Comparison of ENCODE assay signal across 1 cellular context in genomic region chr7:151080522-151081169, GRCh38.
TF ChIP-seq lines count a peak whose summit lies in the region.

A gene with protein sequence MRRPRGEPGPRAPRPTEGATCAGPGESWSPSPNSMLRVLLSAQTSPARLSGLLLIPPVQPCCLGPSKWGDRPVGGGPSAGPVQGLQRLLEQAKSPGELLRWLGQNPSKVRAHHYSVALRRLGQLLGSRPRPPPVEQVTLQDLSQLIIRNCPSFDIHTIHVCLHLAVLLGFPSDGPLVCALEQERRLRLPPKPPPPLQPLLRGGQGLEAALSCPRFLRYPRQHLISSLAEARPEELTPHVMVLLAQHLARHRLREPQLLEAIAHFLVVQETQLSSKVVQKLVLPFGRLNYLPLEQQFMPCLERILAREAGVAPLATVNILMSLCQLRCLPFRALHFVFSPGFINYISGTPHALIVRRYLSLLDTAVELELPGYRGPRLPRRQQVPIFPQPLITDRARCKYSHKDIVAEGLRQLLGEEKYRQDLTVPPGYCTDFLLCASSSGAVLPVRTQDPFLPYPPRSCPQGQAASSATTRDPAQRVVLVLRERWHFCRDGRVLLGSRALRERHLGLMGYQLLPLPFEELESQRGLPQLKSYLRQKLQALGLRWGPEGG (minus strand): TSS chr7:151080809. CDS start chr7:151080766, 43 bp downstream.

TF ChIP-seq in K562, 482 proteins besides CTCF, POLR2A, EP300 and RAD21 (continued from another document and continues in another):
- TF ChIP-seq IRF1 (CRISPR knock-in tag; IDR thresholded peaks at IDR 0.05; ENCODE audit: borderline replicate concordance) (0 out of 2 replicates have a peak, but pooled peaks have one; percentile 12), ZKSCAN8 (CRISPR knock-in tag; IDR thresholded peaks at IDR 0.05) (no peak), PHB (CRISPR knock-in tag; IDR thresholded peaks at IDR 0.05) (peak; percentile 85; the same call in 1 of the 2 replicates), FOXA3 (CRISPR knock-in tag; conservative IDR thresholded peaks at IDR 0.05 in 1 of 2, IDR thresholded peaks at IDR 0.05 in 1 of 2) (no peak), ZNF263 (CRISPR knock-in tag; IDR thresholded peaks at IDR 0.05; ENCODE audit: borderline replicate concordance) (peak; percentile 65; the same call in 1 of the 2 replicates), SREBF1 (IDR thresholded peaks at IDR 0.05; ENCODE audit: borderline replicate concordance, low read depth, low read length) (no peak), CSDE1 (IDR thresholded peaks at IDR 0.05) (no peak), FIP1L1 (IDR thresholded peaks at IDR 0.05; ENCODE audit: low read depth, low read length, poor library complexity, severe bottlenecking) (peak; percentile 22), NONO (IDR thresholded peaks at IDR 0.05; ENCODE audit: low read depth in 2 of 2, low read length in 1 of 2) (peak in 1 of 2 experiments; percentile 92; a peak in 1 of 4 replicates), SMAD1 (IDR thresholded peaks at IDR 0.05; ENCODE audit: low read depth, low read length, partially characterized antibody) (peak; percentile 59), NCOA4 (IDR thresholded peaks at IDR 0.05; ENCODE audit: partially characterized antibody) (no peak), ARID3B (CRISPR knock-in tag; IDR thresholded peaks at IDR 0.05; ENCODE audit: borderline replicate concordance) (no peak), CHD1 (IDR thresholded peaks at IDR 0.05; ENCODE audit: low read length) (peak; percentile 13), TAF7 (tag; IDR thresholded peaks at IDR 0.05) (peak; percentile 94), CHAMP1 (IDR thresholded peaks at IDR 0.05) (no peak), RHOXF2B (CRISPR knock-in tag; conservative IDR thresholded peaks at IDR 0.05) (no peak), HDAC8 (tag; IDR thresholded peaks at IDR 0.05) (peak; percentile 76; the same call in 1 of the 2 replicates), HMGN3 (IDR thresholded peaks at IDR 0.05; ENCODE audit: borderline replicate concordance, extremely low read depth, insufficient read length, low read depth, low read length) (peak; percentile 96), DEAF1 (CRISPR knock-in tag; IDR thresholded peaks at IDR 0.05) (peak; percentile 97), ZBTB49 (CRISPR knock-in tag; IDR thresholded peaks at IDR 0.05; ENCODE audit: borderline replicate concordance) (no peak), POLR2AphosphoS5 (IDR thresholded peaks at IDR 0.05; ENCODE audit: control insufficient read depth, insufficient read depth, low read depth, low read length) (peak; percentile 89), YY1 (IDR thresholded peaks at IDR 0.05; ENCODE audit: borderline replicate concordance in 1 of 3, control insufficient read depth in 1 of 3, extremely low read depth in 1 of 3, insufficient read depth in 3 of 3, insufficient read length in 1 of 3, insufficient replicate concordance in 2 of 3, low read depth in 1 of 3, low read length in 2 of 3) (peak; percentile 92 to 99 (median 98)), ZBTB1 (CRISPR knock-in tag; IDR thresholded peaks at IDR 0.05; ENCODE audit: borderline replicate concordance, low read depth) (no peak; the same call in 1 of the 2 replicates), SMC3 (conservative IDR thresholded peaks at IDR 0.05; ENCODE audit: insufficient read depth, low read depth, low read length) (0 out of 2 replicates have a peak, but pooled peaks have one; percentile 2), PML (IDR thresholded peaks at IDR 0.05; ENCODE audit: low read length) (peak; percentile 71; the same call in 1 of the 2 replicates), ZNF507 (tag; conservative IDR thresholded peaks at IDR 0.05) (no peak), E2F1 (CRISPR knock-in tag; IDR thresholded peaks at IDR 0.05) (peak; percentile 93), ZKSCAN1 (IDR thresholded peaks at IDR 0.05; ENCODE audit: low read depth, low read length) (0 out of 2 replicates have a peak, but pooled peaks have one; percentile 19), NFIC (IDR thresholded peaks at IDR 0.05) (peak; percentile 55), SAFB (IDR thresholded peaks at IDR 0.05; ENCODE audit: borderline replicate concordance, low read depth, low read length) (peak; percentile 39; the same call in 1 of the 2 replicates), MECOM (CRISPR knock-in tag; IDR thresholded peaks at IDR 0.05) (no peak), SRSF7 (optimal IDR thresholded peaks at IDR 0.05; ENCODE audit: low read depth, low read length) (no peak), ZBTB11 (CRISPR knock-in tag; IDR thresholded peaks at IDR 0.05) (peak in 1 of 3 experiments; percentile 72; a peak in 2 of 6 replicates), CBX3 (IDR thresholded peaks at IDR 0.05; ENCODE audit: borderline replicate concordance in 1 of 2, low read length in 2 of 2) (peak in 1 of 2 experiments; percentile 28; a peak in 1 of 3 replicates)
- TF ChIP-seq, protein P1, sequence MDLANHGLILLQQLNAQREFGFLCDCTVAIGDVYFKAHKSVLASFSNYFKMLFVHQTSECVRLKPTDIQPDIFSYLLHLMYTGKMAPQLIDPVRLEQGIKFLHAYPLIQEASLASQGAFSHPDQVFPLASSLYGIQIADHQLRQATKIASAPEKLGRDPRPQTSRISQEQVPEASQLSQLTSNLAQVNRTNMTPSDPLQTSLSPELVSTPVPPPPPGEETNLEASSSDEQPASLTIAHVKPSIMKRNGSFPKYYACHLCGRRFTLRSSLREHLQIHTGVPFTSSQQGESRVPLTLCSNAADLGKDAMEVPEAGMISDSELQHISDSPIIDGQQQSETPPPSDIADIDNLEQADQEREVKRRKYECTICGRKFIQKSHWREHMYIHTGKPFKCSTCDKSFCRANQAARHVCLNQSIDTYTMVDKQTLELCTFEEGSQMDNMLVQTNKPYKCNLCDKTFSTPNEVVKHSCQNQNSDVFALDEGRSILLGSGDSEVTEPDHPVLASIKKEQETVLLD (IDR thresholded peaks at IDR 0.05): no peak
- TF ChIP-seq, protein P2, sequence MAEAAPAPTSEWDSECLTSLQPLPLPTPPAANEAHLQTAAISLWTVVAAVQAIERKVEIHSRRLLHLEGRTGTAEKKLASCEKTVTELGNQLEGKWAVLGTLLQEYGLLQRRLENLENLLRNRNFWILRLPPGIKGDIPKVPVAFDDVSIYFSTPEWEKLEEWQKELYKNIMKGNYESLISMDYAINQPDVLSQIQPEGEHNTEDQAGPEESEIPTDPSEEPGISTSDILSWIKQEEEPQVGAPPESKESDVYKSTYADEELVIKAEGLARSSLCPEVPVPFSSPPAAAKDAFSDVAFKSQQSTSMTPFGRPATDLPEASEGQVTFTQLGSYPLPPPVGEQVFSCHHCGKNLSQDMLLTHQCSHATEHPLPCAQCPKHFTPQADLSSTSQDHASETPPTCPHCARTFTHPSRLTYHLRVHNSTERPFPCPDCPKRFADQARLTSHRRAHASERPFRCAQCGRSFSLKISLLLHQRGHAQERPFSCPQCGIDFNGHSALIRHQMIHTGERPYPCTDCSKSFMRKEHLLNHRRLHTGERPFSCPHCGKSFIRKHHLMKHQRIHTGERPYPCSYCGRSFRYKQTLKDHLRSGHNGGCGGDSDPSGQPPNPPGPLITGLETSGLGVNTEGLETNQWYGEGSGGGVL (CRISPR knock-in tag; IDR thresholded peaks at IDR 0.05): no peak
